Comparison of ENCODE assay signal across 15 cellular contexts in the genomic region with DNA sequence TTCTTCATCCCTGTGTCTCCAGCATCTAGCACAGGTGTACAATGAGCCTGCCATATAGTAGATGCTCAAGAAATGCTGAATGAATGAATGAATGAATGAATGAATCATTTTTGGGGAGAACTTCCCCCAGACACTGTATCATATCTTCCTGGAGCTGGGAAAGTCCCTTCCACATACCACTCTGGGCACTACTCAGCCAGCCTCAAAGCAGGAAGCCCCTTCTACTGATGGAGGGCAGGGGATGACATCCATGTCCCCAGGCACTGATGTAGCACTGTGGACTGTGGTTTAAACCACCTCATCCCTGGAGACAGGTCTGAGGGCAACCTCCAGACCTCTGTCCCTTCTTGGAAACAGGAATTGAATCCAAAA. TPM values are rescaled to one million over a fixed set of nuclear protein-coding genes. Genes with fewer than 3 reads are reported as not detected.
A peak's percentile ranks its signal among the peaks of the same experiment; 100 is the strongest.
DNase-seq lines count a peak whose midpoint lies in the region; ATAC-seq and TF ChIP-seq lines count a peak whose summit lies in the region.
"Had no signal": no experiment of that assay in that cellular context is flagged by ENCODE, and none has a peak within 500 bp of the region (broad histone marks: within the 10 kb centered on the region; RNA-seq: fewer than 3 reads in every experiment).

No MANE protein-coding gene starts in this region.

- ATAC-seq in left colon = no peak
- no peak for ATAC-seq in psoas muscle
- ATAC-seq: gastrocnemius medialis, Right ventricle myocardium inferior had no signal

- no peaks in the 10 kb centered on the region for H3K79me2 ChIP-seq in ACC112 (ENCODE audit: control insufficient read depth, insufficient read depth, low read length, unreplicated experiment)

- H3K4me1 ChIP-seq in ACC112 (ENCODE audit: control insufficient read depth, insufficient read depth, low read length, unreplicated experiment) (peaks cover 13% of the 10 kb centered on the region), SJSA1 (replicated peaks) (peaks cover 25% of the 10 kb centered on the region), esophagus (ENCODE audit: control insufficient read depth in 2 of 2, insufficient read depth in 2 of 2, low read length in 1 of 2) (peaks cover 2 to 12% of the 10 kb centered on the region in 2 donors), psoas muscle (no peaks in the 10 kb centered on the region)
- H3K4me1 ChIP-seq: gastrocnemius medialis, prostate gland had no signal

- H3K9me3 ChIP-seq in SJSA1 (replicated peaks) (no peaks in the 10 kb centered on the region; the same call in 1 of the 2 replicates), esophagus (ENCODE audit: control insufficient read depth in 2 of 2, insufficient read depth in 1 of 2, low read depth in 1 of 2, low read length in 1 of 2) (peaks cover 0 to 2% of the 10 kb centered on the region in 2 donors), psoas muscle (no peaks in the 10 kb centered on the region)
- H3K9me3 ChIP-seq: gastrocnemius medialis, prostate gland, vagina had no signal

- intact Hi-C loops in left colon (cut with DNase I, micrococcal nuclease) = no loop called here
- intact Hi-C loops in psoas muscle (cut with DNase I) = no loop called here

- TF ChIP-seq CTCF in psoas muscle (IDR thresholded peaks at IDR 0.05) = no peak

- H2AFZ ChIP-seq in ACC112 (ENCODE audit: low read length, unreplicated experiment) = no peak overlapping the region

- H3K27me3 ChIP-seq in ACC112 (ENCODE audit: insufficient read depth, low read length) (no peaks in the 10 kb centered on the region), SJSA1 (replicated peaks) (no peaks in the 10 kb centered on the region), esophagus (ENCODE audit: control insufficient read depth in 1 of 2, insufficient read depth in 2 of 2, low read length in 2 of 2) (no peaks in the 10 kb centered on the region), psoas muscle (ENCODE audit: insufficient read depth in 3 of 3, low read length in 2 of 3) (no peaks in the 10 kb centered on the region)
- H3K27me3 ChIP-seq: gastrocnemius medialis, vagina had no signal

- DNase-seq in EL (peak; percentile 34), SJSA1 (ENCODE audit: low read depth in 1 of 2, low spot score in 2 of 2) (no peak), left colon (no peak), psoas muscle (no peak), HPDE6-E6E7 (ENCODE audit: extremely low spot score) (no peak)
- DNase-seq in activated CD8-positive, alpha-beta memory T cell treated with anti-CD3 and anti-CD28 coated beads for 24 hours = no peak
- DNase-seq: DMS79, gastrocnemius medialis, NCI-H187 treated with DMSO at 0.1 percent for 48 hours, NCI-H526 treated with DMSO at 0.1 percent for 48 hours had no signal

- H3K27ac ChIP-seq in ACC112 (ENCODE audit: low read depth, low read length) (peak overlapping the region; percentile 99), SJSA1 (peak overlapping the region; percentile 96), esophagus (ENCODE audit: low read depth in 2 of 2, low read length in 1 of 2) (peak overlapping the region; percentile 7 to 75), psoas muscle (no peak overlapping the region)
- H3K27ac ChIP-seq: gastrocnemius medialis, vagina had no signal

- no peak overlapping the region for H3K4me3 ChIP-seq in ACC112 (ENCODE audit: low read depth, low read length)
- H3K4me3 ChIP-seq in SJSA1 = no peak overlapping the region
- H3K4me3 ChIP-seq in esophagus (ENCODE audit: low read depth in 1 of 2, low read length in 2 of 2) = no peak overlapping the region
- no peak overlapping the region for H3K4me3 ChIP-seq in psoas muscle
- H3K4me3 ChIP-seq: gastrocnemius medialis, prostate gland, vagina had no signal

- H3K36me3 ChIP-seq in ACC112 (ENCODE audit: insufficient read depth, low read length) (no peaks in the 10 kb centered on the region), SJSA1 (no peaks in the 10 kb centered on the region), esophagus (ENCODE audit: control insufficient read depth in 2 of 2, insufficient read depth in 2 of 2, low read length in 1 of 2) (no peaks in the 10 kb centered on the region), psoas muscle (ENCODE audit: insufficient read depth in 1 of 2, low read depth in 1 of 2) (no peaks in the 10 kb centered on the region)
- H3K36me3 ChIP-seq: gastrocnemius medialis, prostate gland, vagina had no signal

RNA-seq across cellular contexts. Expression of a gene that starts 4.8 kb away (rescaled TPM):
- 0.05 TPM in 1 of 2 replicates, not detected in the other for total RNA-seq in SJSA1 (2014; rRNA removed; shearing (Covaris generic))
- 100 to 1,000 TPM; 118 to 135 TPM for polyA plus RNA-seq in esophagus
- 1 to 10 TPM; 3.0 to 4.8 TPM for total RNA-seq in left colon
- 1 to 10 TPM in 3 of 4 donors, under 1 TPM in 1; 0.91 to 1.9 (median 1.3) TPM for total RNA-seq in psoas muscle
- polyA plus RNA-seq in psoas muscle = under 1 TPM; 0.18 to 0.56 (median 0.31) TPM

RNA-seq across cellular contexts. Expression of a gene that starts 37.9 kb away (rescaled TPM):
- total RNA-seq in SJSA1 (2014; rRNA removed; shearing (Covaris generic)) = not detected in 2 replicates
- 1 to 10 TPM; 1.5 to 2.4 TPM for polyA plus RNA-seq in esophagus
- 1 to 10 TPM in 1 of 2 donors, under 1 TPM in 1; 0.55 to 1.1 TPM for total RNA-seq in left colon
- total RNA-seq in psoas muscle = under 1 TPM; 0.40 to 0.79 (median 0.70) TPM
- polyA plus RNA-seq in psoas muscle = under 1 TPM; 0.63 to 0.94 (median 0.77) TPM
- total RNA-seq: vagina had no signal

RNA-seq across cellular contexts. Expression of a gene that starts 45.1 kb away (rescaled TPM):
- total RNA-seq in SJSA1 (2014; rRNA removed; shearing (Covaris generic)) = 143 and 148 TPM in 2 replicates
- polyA plus RNA-seq in esophagus (10 to 100 TPM; 23.9 to 24.9 TPM), psoas muscle (10 to 100 TPM; 26.1 to 86.1 (median 63.7) TPM)
- total RNA-seq in left colon (100 to 1,000 TPM in 1 of 2 donors, 10 to 100 TPM in 1; 77.3 to 113 TPM), psoas muscle (10 to 100 TPM; 15.4 to 60.9 (median 28.5) TPM)

RNA-seq across cellular contexts. Expression of a gene that starts 46.5 kb away (rescaled TPM):
- total RNA-seq in SJSA1 (2014; rRNA removed; shearing (Covaris generic)) = 100 and 135 TPM in 2 replicates
- polyA plus RNA-seq in esophagus = 10 to 100 TPM; 18.5 to 20.0 TPM
- 100 to 1,000 TPM; 215 to 248 TPM for total RNA-seq in left colon
- 10 to 100 TPM; 46.7 to 62.4 (median 52.0) TPM for total RNA-seq in psoas muscle
- 10 to 100 TPM; 32.9 to 85.2 (median 33.4) TPM for polyA plus RNA-seq in psoas muscle
